8 cellular contexts compared by ENCODE assay signal in the genomic region with DNA sequence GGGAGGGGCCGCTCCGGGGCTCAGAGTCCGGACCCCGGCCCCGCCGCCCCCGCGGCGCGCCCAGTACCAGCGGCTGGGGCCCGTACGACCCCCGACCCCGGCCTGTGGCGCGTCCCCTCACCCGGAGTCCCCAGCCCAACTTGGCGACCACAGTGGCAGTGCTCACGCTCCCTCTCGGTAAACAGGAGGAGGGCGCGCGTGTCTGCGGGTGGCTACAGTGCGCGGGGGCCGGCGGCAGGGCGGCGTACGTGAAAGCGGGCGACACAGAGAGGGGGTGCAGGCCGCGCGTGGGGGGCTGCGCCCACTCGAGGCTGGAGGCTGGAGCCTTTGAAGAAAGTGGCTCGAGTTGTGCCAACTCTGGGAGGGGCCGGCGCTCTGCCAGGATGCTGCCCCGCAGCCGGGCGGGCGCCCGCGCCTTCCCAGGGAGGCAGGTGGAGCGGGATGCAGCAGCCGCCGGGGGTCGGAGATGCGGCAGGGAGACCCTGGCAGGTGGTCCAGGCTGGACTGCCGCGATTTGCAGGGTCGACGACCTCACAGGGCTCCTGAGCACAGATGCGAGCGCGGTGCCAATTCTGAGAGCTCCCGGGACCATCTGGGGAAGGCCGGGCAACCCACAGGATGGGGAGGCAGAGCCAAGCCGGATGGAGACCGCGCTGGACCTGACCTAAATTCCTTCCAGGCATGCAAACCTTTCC. TPM values are rescaled to one million over a fixed set of nuclear protein-coding genes. Genes with fewer than 3 reads are reported as not detected.
DNase-seq lines count a peak whose midpoint lies in the region; FAIRE-seq and TF ChIP-seq lines count a peak whose summit lies in the region.

No MANE protein-coding gene starts in this region.

- no peak for DNase-seq in A673 (ENCODE audit: low spot score)
- DNase-seq in HL-60 (ENCODE audit: low read depth in 1 of 2, low spot score in 1 of 2): no peak
- peak; percentile 33 for DNase-seq in astrocyte of the spinal cord (ENCODE audit: low read depth, low spot score)
- no peak for DNase-seq in immature natural killer cell
- no peak for DNase-seq in small intestine
- DNase-seq in NCI-H2107 treated with DMSO at 0.1 percent for 48 hours (lab: John Stamatoyannopoulos, UW; ENCODE audit: unreplicated experiment): no peak
- no peak for DNase-seq in RCC 7860 (ENCODE audit: low spot score)
- DNase-seq in HuH-7.5 (ENCODE audit: low spot score): no peak

- in situ Hi-C loops in astrocyte of the spinal cord (cut with HindIII; ENCODE audit: low sequenced_read_pairs): no loop called here

- no peaks in the 10 kb centered on the region for H3K36me3 ChIP-seq in A673 (ENCODE audit: insufficient read depth, low read length, poor library complexity, severe bottlenecking)
- H3K36me3 ChIP-seq in small intestine (ENCODE audit: control insufficient read depth in 2 of 2, insufficient read depth in 2 of 2, low read length in 2 of 2): no peaks in the 10 kb centered on the region

- H3K4me3 Mint-ChIP-seq in immature natural killer cell: peak overlapping the region in 3 of 5 donors; percentile 31 to 52 (median 34)

- no peaks in the 10 kb centered on the region for H3K36me3 Mint-ChIP-seq in immature natural killer cell

- TF ChIP-seq CTCF in A673 (conservative IDR thresholded peaks at IDR 0.05; ENCODE audit: low read depth, low read length) (no peak), HL-60 (IDR thresholded peaks at IDR 0.05; ENCODE audit: insufficient read depth, low read length) (no peak), astrocyte of the spinal cord (IDR thresholded peaks at IDR 0.05; ENCODE audit: low read depth, low read length) (no peak)

- intact Hi-C loops in A673 (cut with micrococcal nuclease; ENCODE audit: unreplicated experiment): loop anchor here (1.0 kb wide), 1 partner anchor 162 kb away; no protein-coding TSS in a partner anchor

- H3K27me3 ChIP-seq in A673 (replicated peaks; ENCODE audit: insufficient read depth, low read depth, low read length, poor library complexity): peaks cover 7% of the 10 kb centered on the region
- peaks cover 10% of the 10 kb centered on the region for H3K27me3 ChIP-seq in HL-60 (ENCODE audit: insufficient read depth, poor library complexity, severe bottlenecking)
- H3K27me3 ChIP-seq in small intestine (ENCODE audit: control insufficient read depth in 2 of 2, insufficient read depth in 2 of 2, low read length in 2 of 2): no peaks in the 10 kb centered on the region

- FAIRE-seq in small intestine (lab: Jason Lieb, UNC) (no peak), RCC 7860 (lab: Jason Lieb, UNC) (no peak)

- no peaks in the 10 kb centered on the region for H3K4me1 Mint-ChIP-seq in immature natural killer cell

- H3K27ac Mint-ChIP-seq in immature natural killer cell: no peak overlapping the region

- 1 to 6% (median 3%) methylated on average over 47 to 65 of the region's 65 CpGs for WGBS in small intestine, 3 donors

- no peak overlapping the region for H3K27ac ChIP-seq in A673 (ENCODE audit: low read depth, low read length, poor library complexity, severe bottlenecking)
- no peak overlapping the region for H3K27ac ChIP-seq in HL-60 (replicated peaks)
- H3K27ac ChIP-seq in small intestine (ENCODE audit: low read depth in 1 of 2, low read length in 1 of 2): peak overlapping the region; percentile 86 to 91

- CTCF ChIA-PET in A673 (lab: Charles Lee): interaction anchor here (0.6 to 3.5 kb wide), 7 partner anchors 100 to 1019 kb away, joined by 3 to 65 read pairs (median 4); no protein-coding TSS in a partner anchor

- H3K9me3 ChIP-seq in A673 (ENCODE audit: low read depth, low read length, poor library complexity, severe bottlenecking) (no peaks in the 10 kb centered on the region), small intestine (ENCODE audit: control insufficient read depth, low read depth) (no peaks in the 10 kb centered on the region)

- POLR2A ChIA-PET in A673 (lab: Charles Lee; ENCODE audit: low non-redundant PET): interaction anchor here (0.6 kb wide), 1 partner anchor 102 kb away, joined by 3 read pairs; no protein-coding TSS in a partner anchor

- no peaks in the 10 kb centered on the region for H3K9me3 Mint-ChIP-seq in immature natural killer cell

- no peaks in the 10 kb centered on the region for H3K4me1 ChIP-seq in A673 (ENCODE audit: insufficient read depth, low read length, poor library complexity, severe bottlenecking)
- H3K4me1 ChIP-seq in small intestine (ENCODE audit: control insufficient read depth in 2 of 2, insufficient read depth in 1 of 2, low read depth in 1 of 2, low read length in 1 of 2): peaks cover 8 to 14% of the 10 kb centered on the region in 2 donors

- H3K4me3 ChIP-seq in A673 (ENCODE audit: low read depth, low read length, poor library complexity, severe bottlenecking) (peak overlapping the region; percentile 69), HL-60 (replicated peaks; ENCODE audit: insufficient read depth, low read length) (peak overlapping the region; percentile 63), astrocyte of the spinal cord (ENCODE audit: low read depth, low read length) (peak overlapping the region; percentile 29), small intestine (ENCODE audit: low read depth in 1 of 2, low read length in 2 of 2) (peak overlapping the region; percentile 61 to 88)

- H3K27me3 Mint-ChIP-seq in immature natural killer cell (ENCODE audit: low read depth in 3 of 3): peaks cover 2 to 15% (median 6%) of the 10 kb centered on the region in 3 donors

- BruUV-seq in A673 (replicated peaks; lab: Mats Ljungman, UMichigan): no TSS peak

RNA-seq across cellular contexts. Expression of a gene that starts 0.7 kb away (rescaled TPM):
- total RNA-seq in A673 (2021): 4.6 and 11.6 TPM in 2 replicates
- polyA plus RNA-seq in immature natural killer cell (10 to 100 TPM; 35.7 to 73.1 (median 40.3) TPM), small intestine (1 to 10 TPM; 2.7 to 8.8 (median 3.5) TPM)

RNA-seq across cellular contexts. Expression of a gene that starts 14.8 kb away (rescaled TPM):
- total RNA-seq in A673 (2021): not detected in 2 replicates
- polyA plus RNA-seq in immature natural killer cell (not detected), small intestine (100 to 1,000 TPM in 1 of 3 donors, 10 to 100 TPM in 2; 72.0 to 102 (median 84.5) TPM)

Comparison
In these comparisons a context has a peak if more than half of its experiments do, and no peak if none do; other contexts are left out.
1. H3K27ac ChIP-seq: peak in small intestine (2 of 2); none in A673 (single experiment) and HL-60 (single experiment).
2. RNA of a gene that starts 14.8 kb away (polyA plus RNA-seq): 72.0 to 102 TPM in small intestine; not detected in immature natural killer cell; every median in the first group is over 10 times any median in the second.
3. Peak in every context shown above with its lines, with median percentiles within 50 percentile points of each other: H3K4me3 ChIP-seq.